Comparison of ENCODE assay signal across 19 cellular contexts in the genomic region with DNA sequence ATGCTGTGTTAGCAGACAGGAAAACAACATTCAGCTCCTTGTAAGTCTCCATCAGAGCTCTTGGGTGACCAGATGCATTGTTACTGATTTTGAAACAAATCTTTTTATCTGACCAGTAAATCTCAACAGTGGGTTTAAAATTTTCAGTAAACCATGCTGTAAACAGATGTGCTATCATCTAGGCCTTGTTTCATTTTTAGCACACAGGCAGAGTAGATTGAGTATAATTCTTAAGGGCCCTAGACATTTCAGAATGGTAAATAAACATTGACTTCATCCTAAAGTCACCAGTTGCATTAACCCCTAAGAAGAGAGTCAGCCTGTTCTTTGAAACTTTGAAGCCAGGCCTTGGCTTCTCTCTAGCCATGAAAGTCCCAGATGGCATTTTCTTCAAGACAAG.
A peak's percentile ranks its signal among the peaks of the same experiment; 100 is the strongest.
DNase-seq lines count a peak whose midpoint lies in the region; FAIRE-seq and TF ChIP-seq lines count a peak whose summit lies in the region.
"Had no signal": no experiment of that assay in that cellular context is flagged by ENCODE, and none has a peak within 500 bp of the region (broad histone marks: within the 10 kb centered on the region; RNA-seq: fewer than 3 reads in every experiment).

No MANE protein-coding gene starts in this region.

- no peak overlapping the region for H3K27ac Mint-ChIP-seq in astrocyte (ENCODE audit: unreplicated experiment)
- H3K27ac Mint-ChIP-seq: CD14-positive monocyte; CD8-positive, alpha-beta T cell; GM23338; H9; HFFc6 had no signal

- no peaks in the 10 kb centered on the region for H3K79me2 ChIP-seq in astrocyte (ENCODE audit: insufficient read depth, low read length)
- no peaks in the 10 kb centered on the region for H3K79me2 ChIP-seq in MM.1S (ENCODE audit: low read length)

- peaks cover 13% of the 10 kb centered on the region for H3K4me1 Mint-ChIP-seq in astrocyte (ENCODE audit: low read depth, unreplicated experiment)
- H3K4me1 Mint-ChIP-seq: CD14-positive monocyte had no signal

- no peak overlapping the region for H3K4me3 Mint-ChIP-seq in astrocyte (ENCODE audit: unreplicated experiment)
- H3K4me3 Mint-ChIP-seq: CD14-positive monocyte; CD8-positive, alpha-beta T cell; GM23338; H9; HFFc6 had no signal

- H4K20me1 ChIP-seq in astrocyte (ENCODE audit: insufficient read depth, low read length) (no peaks in the 10 kb centered on the region), MM.1S (ENCODE audit: insufficient read depth, low read length) (no peaks in the 10 kb centered on the region)

- H3K36me3 ChIP-seq in astrocyte (ENCODE audit: insufficient read depth, low read length) (no peaks in the 10 kb centered on the region), MM.1S (replicated peaks; ENCODE audit: insufficient read depth, low read length) (no peaks in the 10 kb centered on the region)

- H3K27me3 ChIP-seq in astrocyte (ENCODE audit: insufficient read depth, low read length) (no peaks in the 10 kb centered on the region), MM.1S (replicated peaks; ENCODE audit: insufficient read depth, low read length) (no peaks in the 10 kb centered on the region)

- H3K27ac ChIP-seq in astrocyte (ENCODE audit: low read depth, low read length) (no peak overlapping the region), MM.1S (ENCODE audit: low read length) (no peak overlapping the region)
- H3K27ac ChIP-seq: 22Rv1 had no signal

- H3K9me3 ChIP-seq in astrocyte (ENCODE audit: insufficient read depth, low read depth, low read length) (peaks cover 4% of the 10 kb centered on the region), MM.1S (replicated peaks; ENCODE audit: insufficient read depth, low read length) (no peaks in the 10 kb centered on the region)
- H3K9me3 ChIP-seq: Caco-2 had no signal

- peak; percentile 39 for DNase-seq in NCI-H510A treated with DMSO at 0.1 percent for 48 hours (lab: John Stamatoyannopoulos, UW)
- no peak for DNase-seq in NCI-H510A (lab: John Stamatoyannopoulos, UW)
- DNase-seq in astrocyte (ENCODE audit: low read depth), result peak; percentile 14
- peak; percentile 74 for DNase-seq in iris pigment epithelial cell (ENCODE audit: low read depth)
- DNase-seq in GM13976 (ENCODE audit: low spot score), result no peak
- no peak for DNase-seq in NCI-H2227 treated with DMSO at 0.1 percent for 48 hours (lab: John Stamatoyannopoulos, UW)
- no peak for DNase-seq in MM.1S
- no peak for DNase-seq in DMS153 treated with DMSO at 0.1 percent for 48 hours (lab: John Stamatoyannopoulos, UW; ENCODE audit: unreplicated experiment)
- DNase-seq: Caco-2; CD8-positive, alpha-beta T cell; DMS53; H9; HFFc6 had no signal

- H3K9ac ChIP-seq in astrocyte (ENCODE audit: low read length), result no peak overlapping the region
- no peak overlapping the region for H3K9ac ChIP-seq in MM.1S (ENCODE audit: low read length)

- H3K9me2 ChIP-seq in MM.1S (replicated peaks; ENCODE audit: insufficient read depth, low read length), result no peaks in the 10 kb centered on the region

- H3K27me3 Mint-ChIP-seq in astrocyte (ENCODE audit: low read depth, unreplicated experiment), result no peaks in the 10 kb centered on the region

- H2AFZ ChIP-seq in astrocyte (ENCODE audit: low read depth, low read length) (no peak overlapping the region), MM.1S (ENCODE audit: low read length) (no peak overlapping the region)
- H2AFZ ChIP-seq: GM23338 had no signal

- no peak overlapping the region for H3K4me3 ChIP-seq in astrocyte (ENCODE audit: insufficient read depth, low read depth, low read length)
- H3K4me3 ChIP-seq in MM.1S (ENCODE audit: low read length), result no peak overlapping the region
- H3K4me3 ChIP-seq: GM23338 had no signal

- TF ChIP-seq CTCF in astrocyte (IDR thresholded peaks at IDR 0.05; ENCODE audit: insufficient read depth, low read depth, low read length) (no peak), GM13976 (IDR thresholded peaks at IDR 0.05; ENCODE audit: borderline replicate concordance, control extremely low read depth, extremely low read depth, insufficient read depth, missing control alignments) (no peak), MM.1S (IDR thresholded peaks at IDR 0.05; ENCODE audit: low read length) (no peak)

- peaks cover 1% of the 10 kb centered on the region for H3K9me3 Mint-ChIP-seq in astrocyte (ENCODE audit: unreplicated experiment)
- H3K9me3 Mint-ChIP-seq: CD8-positive, alpha-beta T cell; H9 had no signal

- H3K4me2 ChIP-seq in astrocyte (ENCODE audit: low read length) (no peak overlapping the region), MM.1S (ENCODE audit: low read depth, low read length) (no peak overlapping the region)
- H3K4me2 ChIP-seq: GM23338 had no signal

- FAIRE-seq in astrocyte (lab: Jason Lieb, UNC), result no peak
- FAIRE-seq: GM18507, HepG2, HTR-8/SVneo had no signal

- in situ Hi-C loops in GM13976 (cut with MboI; ENCODE audit: low sequenced_read_pairs, unreplicated experiment), result no loop called here

- H3K36me3 Mint-ChIP-seq in astrocyte (ENCODE audit: low read depth, unreplicated experiment), result no peaks in the 10 kb centered on the region
- H3K36me3 Mint-ChIP-seq: CD14-positive monocyte; CD8-positive, alpha-beta T cell had no signal

- H3K4me1 ChIP-seq in astrocyte (ENCODE audit: insufficient read depth, low read length), result peaks cover 19% of the 10 kb centered on the region
- no peaks in the 10 kb centered on the region for H3K4me1 ChIP-seq in MM.1S (ENCODE audit: low read length)

- H3F3A ChIP-seq in MM.1S (ENCODE audit: insufficient read depth, low read length), result no peaks in the 10 kb centered on the region

Comparison
In these comparisons a context has a peak if more than half of its experiments do, and no peak if none do; other contexts are left out.
1. DNase-seq: peak in NCI-H510A treated with DMSO at 0.1 percent for 48 hours (single experiment), astrocyte (single experiment) and iris pigment epithelial cell (single experiment); none in NCI-H510A (single experiment), GM13976 (single experiment), NCI-H2227 treated with DMSO at 0.1 percent for 48 hours (single experiment), MM.1S (single experiment) and DMS153 treated with DMSO at 0.1 percent for 48 hours (single experiment).